12 cellular contexts compared by ENCODE assay signal in the genomic region with DNA sequence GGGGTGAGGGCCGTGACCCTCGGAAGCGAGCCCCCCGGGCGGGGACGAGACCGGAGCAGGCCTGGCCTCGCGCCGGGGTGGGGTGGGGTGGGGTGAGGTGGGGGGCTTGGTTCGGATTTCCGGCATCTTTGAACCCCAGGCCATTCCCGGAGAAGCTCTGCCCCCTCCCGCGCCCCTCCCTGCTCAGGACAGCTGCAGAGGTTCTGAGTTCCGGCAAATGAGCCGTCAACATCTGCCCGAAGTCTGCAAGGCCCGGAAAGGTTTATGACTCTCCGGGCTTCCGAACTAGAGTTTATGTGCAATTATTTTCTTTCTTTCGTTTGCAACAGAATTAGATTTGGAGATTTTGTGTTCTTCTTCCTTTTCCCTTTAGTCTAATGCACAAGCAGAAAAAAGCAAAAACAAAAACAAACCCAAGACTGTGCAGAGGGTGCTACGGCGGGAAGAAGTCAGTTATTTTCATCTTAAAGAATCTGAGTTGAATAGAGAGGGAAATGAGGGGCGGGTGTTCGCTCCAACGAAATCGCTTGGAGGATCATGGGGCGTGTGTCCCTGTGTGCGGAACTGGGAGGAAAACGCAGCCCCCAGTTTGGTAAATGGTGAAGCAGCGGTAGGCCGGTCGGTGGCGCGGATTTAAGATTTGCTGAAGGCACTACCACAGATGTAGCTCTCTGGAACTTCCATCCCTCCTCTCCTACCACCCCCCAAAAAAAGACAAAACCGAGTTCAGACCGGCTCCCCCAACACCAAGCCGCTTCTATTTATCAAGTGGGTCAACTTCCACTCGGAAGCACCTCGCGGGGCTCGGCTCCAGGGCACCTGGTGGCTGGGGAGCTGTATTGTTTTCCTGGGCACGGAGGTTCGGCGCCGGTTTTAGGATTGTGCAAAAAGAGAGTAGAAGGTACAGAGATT. TPM values are rescaled to one million over a fixed set of nuclear protein-coding genes. Genes with fewer than 3 reads are reported as not detected.
DNase-seq lines count a peak whose midpoint lies in the region; ATAC-seq and TF ChIP-seq lines count a peak whose summit lies in the region.
"Had no signal": no experiment of that assay in that cellular context is flagged by ENCODE, and none has a peak within 500 bp of the region (broad histone marks: within the 10 kb centered on the region; RNA-seq: fewer than 3 reads in every experiment).

No MANE protein-coding gene starts in this region.

- ATAC-seq in CD4-positive, CD25-positive, alpha-beta regulatory T cell (ENCODE audit: low read depth in 2 of 2) = no peak
- ATAC-seq in naive thymus-derived CD8-positive, alpha-beta T cell = no peak

- H3K9me3 ChIP-seq in CD4-positive, CD25-positive, alpha-beta regulatory T cell (ENCODE audit: control insufficient read depth in 2 of 2, low read length in 2 of 2) = no peaks in the 10 kb centered on the region
- H3K9me3 ChIP-seq: sigmoid colon, uterus had no signal

- H3K27ac ChIP-seq in CD4-positive, CD25-positive, alpha-beta regulatory T cell (ENCODE audit: insufficient read depth, low read length, poor library complexity, severe bottlenecking) = no peak overlapping the region
- H3K27ac ChIP-seq: sigmoid colon, uterus had no signal

- H3K27me3 Mint-ChIP-seq in CD4-positive, CD25-positive, alpha-beta regulatory T cell = peaks cover 76% of the 10 kb centered on the region
- H3K27me3 Mint-ChIP-seq in activated naive CD8-positive, alpha-beta T cell treated with anti-CD3 and anti-CD28 coated beads for 36 hours = peaks cover 89% of the 10 kb centered on the region
- peaks cover 34 to 81% (median 56%) of the 10 kb centered on the region in 5 donors for H3K27me3 Mint-ChIP-seq in naive thymus-derived CD8-positive, alpha-beta T cell

- H3K36me3 Mint-ChIP-seq in CD4-positive, CD25-positive, alpha-beta regulatory T cell = no peaks in the 10 kb centered on the region
- H3K36me3 Mint-ChIP-seq in activated naive CD8-positive, alpha-beta T cell treated with anti-CD3 and anti-CD28 coated beads for 36 hours = no peaks in the 10 kb centered on the region
- H3K36me3 Mint-ChIP-seq in naive thymus-derived CD8-positive, alpha-beta T cell = peaks cover 0 to 12% (median 5%) of the 10 kb centered on the region in 3 donors

- no peak for DNase-seq in CD4-positive, CD25-positive, alpha-beta regulatory T cell
- DNase-seq in GM13976 (ENCODE audit: low spot score) (peak; percentile 48), GM19240 (ENCODE audit: insufficient read length, low spot score) (no peak), dermis blood vessel endothelial cell (no peak), amniotic stem cell (lab: John Stamatoyannopoulos, UW) (no peak), head of caudate nucleus (no peak)
- no peak for DNase-seq in activated naive CD8-positive, alpha-beta T cell treated with anti-CD3 and anti-CD28 coated beads for 36 hours
- DNase-seq in naive thymus-derived CD8-positive, alpha-beta T cell = no peak
- DNase-seq: hypothalamus, NCI-H446 treated with DMSO at 0.1 percent for 48 hours, sigmoid colon, uterus had no signal

- H3K9me3 Mint-ChIP-seq in CD4-positive, CD25-positive, alpha-beta regulatory T cell = peaks cover 0 to 5% (median 0%) of the 10 kb centered on the region in 7 donors
- H3K9me3 Mint-ChIP-seq in activated naive CD8-positive, alpha-beta T cell treated with anti-CD3 and anti-CD28 coated beads for 36 hours = no peaks in the 10 kb centered on the region
- H3K9me3 Mint-ChIP-seq in naive thymus-derived CD8-positive, alpha-beta T cell = peaks cover 0 to 4% (median 0%) of the 10 kb centered on the region in 9 donors

- in situ Hi-C loops in GM13976 (cut with MboI; ENCODE audit: low sequenced_read_pairs, unreplicated experiment) = loop anchor here (25.0 kb wide), 1 partner anchor 479 kb away; no protein-coding TSS in a partner anchor

- intact Hi-C loops in head of caudate nucleus (cut with DNase I) = no loop called here

- peaks cover 9 to 44% (median 19%) of the 10 kb centered on the region in 4 donors for H3K4me1 Mint-ChIP-seq in CD4-positive, CD25-positive, alpha-beta regulatory T cell
- peaks cover 25% of the 10 kb centered on the region for H3K4me1 Mint-ChIP-seq in activated naive CD8-positive, alpha-beta T cell treated with anti-CD3 and anti-CD28 coated beads for 36 hours
- peaks cover 17 to 58% (median 43%) of the 10 kb centered on the region in 4 donors for H3K4me1 Mint-ChIP-seq in naive thymus-derived CD8-positive, alpha-beta T cell

- H3K27me3 ChIP-seq in CD4-positive, CD25-positive, alpha-beta regulatory T cell (ENCODE audit: control insufficient read depth, insufficient read depth, low read length) = peaks cover 24% of the 10 kb centered on the region

- H3K4me3 Mint-ChIP-seq in CD4-positive, CD25-positive, alpha-beta regulatory T cell = peak overlapping the region; percentile 7 to 78 (median 74)
- peak overlapping the region; percentile 65 for H3K4me3 Mint-ChIP-seq in activated naive CD8-positive, alpha-beta T cell treated with anti-CD3 and anti-CD28 coated beads for 36 hours
- H3K4me3 Mint-ChIP-seq in naive thymus-derived CD8-positive, alpha-beta T cell = peak overlapping the region; percentile 71 to 94 (median 83)

- no peak overlapping the region for H3K27ac Mint-ChIP-seq in CD4-positive, CD25-positive, alpha-beta regulatory T cell
- H3K27ac Mint-ChIP-seq in activated naive CD8-positive, alpha-beta T cell treated with anti-CD3 and anti-CD28 coated beads for 36 hours = no peak overlapping the region
- H3K27ac Mint-ChIP-seq in naive thymus-derived CD8-positive, alpha-beta T cell = peak overlapping the region in 2 of 10 donors; percentile 45 to 46

- no peak overlapping the region for H3K4me3 ChIP-seq in CD4-positive, CD25-positive, alpha-beta regulatory T cell (ENCODE audit: low read depth, low read length)
- H3K4me3 ChIP-seq: uterus had no signal

- H3K36me3 ChIP-seq in CD4-positive, CD25-positive, alpha-beta regulatory T cell (ENCODE audit: control insufficient read depth, insufficient read depth, low read length) = no peaks in the 10 kb centered on the region
- H3K36me3 ChIP-seq: sigmoid colon, uterus had no signal

- H3K4me1 ChIP-seq in CD4-positive, CD25-positive, alpha-beta regulatory T cell (ENCODE audit: control insufficient read depth, insufficient read depth, low read length, poor library complexity, severe bottlenecking) = peaks cover 39% of the 10 kb centered on the region

- POLR2A ChIA-PET in naive thymus-derived CD8-positive, alpha-beta T cell (lab: Charles Lee) = no interaction called here

- no peak for TF ChIP-seq CTCF in GM13976 (IDR thresholded peaks at IDR 0.05; ENCODE audit: borderline replicate concordance, control extremely low read depth, extremely low read depth, insufficient read depth, missing control alignments)

RNA-seq across cellular contexts. Expression of gene LHX2, which starts 4.8 kb away (rescaled TPM):
- not detected for total RNA-seq in CD4-positive, CD25-positive, alpha-beta regulatory T cell
- polyA plus RNA-seq in CD4-positive, CD25-positive, alpha-beta regulatory T cell = not detected
- total RNA-seq in activated naive CD8-positive, alpha-beta T cell treated with anti-CD3 and anti-CD28 coated beads for 36 hours = not detected
- total RNA-seq in naive thymus-derived CD8-positive, alpha-beta T cell = not detected
- not detected for polyA plus RNA-seq in naive thymus-derived CD8-positive, alpha-beta T cell
- not detected in 2 replicates for total RNA-seq in dermis blood vessel endothelial cell
- polyA plus RNA-seq: sigmoid colon had no signal
